In the genomic region with DNA sequence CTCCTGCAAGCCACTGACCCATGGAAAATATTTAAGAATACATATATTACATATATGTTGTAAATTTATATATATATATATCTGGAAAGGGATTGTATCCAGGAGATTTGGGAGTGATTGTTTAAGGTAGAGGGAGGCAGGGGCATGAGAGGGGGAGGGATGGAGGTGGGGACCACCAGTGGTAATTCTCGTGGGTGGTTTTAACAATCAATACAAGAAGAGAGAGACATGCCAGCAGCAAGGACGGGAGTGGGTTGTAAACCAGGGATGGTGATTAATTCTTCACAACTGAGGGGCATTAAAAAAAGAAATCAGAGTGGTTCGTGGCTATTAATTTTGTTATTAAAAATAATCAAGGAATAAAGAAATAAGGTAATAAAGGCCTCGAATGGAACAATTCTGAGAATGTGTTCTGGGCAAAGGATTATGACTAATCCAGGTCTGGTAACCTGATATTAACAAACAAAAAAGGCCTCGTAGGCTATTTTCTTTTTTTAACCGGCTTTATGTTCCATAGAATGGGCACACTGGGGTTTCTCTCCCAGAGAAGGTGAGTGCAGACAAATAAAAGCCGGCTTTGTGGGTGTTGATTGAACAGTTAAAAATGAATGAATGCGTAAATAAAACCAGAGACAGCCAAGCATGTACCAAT, we compare ENCODE assay signal across 24 cellular contexts. TPM values are rescaled to one million over a fixed set of nuclear protein-coding genes. Genes with fewer than 3 reads are reported as not detected.
"Had no signal": no experiment of that assay in that cellular context is flagged by ENCODE, and none has a peak within 500 bp of the region (broad histone marks: within the 10 kb centered on the region; RNA-seq: fewer than 3 reads in every experiment).

No MANE protein-coding gene starts in this region.

- H3K4me3 ChIP-seq: colonic mucosa, hepatocyte, lower lobe of right lung, ovary, psoas muscle, right lobe of liver, smooth muscle cell, thoracic aorta, upper lobe of left lung had no signal

- H3K27me3 ChIP-seq: colonic mucosa, ovary, right lobe of liver, upper lobe of left lung had no signal

- H3K27ac ChIP-seq: colonic mucosa, foreskin keratinocyte, hepatocyte, lower lobe of right lung, ovary, psoas muscle, right lobe of liver, thoracic aorta, upper lobe of left lung had no signal

- H3K9me3 ChIP-seq: colonic mucosa, lower lobe of right lung, ovary, psoas muscle, right lobe of liver, thoracic aorta, upper lobe of left lung had no signal

- H2AFZ ChIP-seq: hepatocyte had no signal

- DNase-seq: activated B cell treated with CpG ODN at 0.5 μM for 24 hours; activated CD4-positive, alpha-beta memory T cell treated with anti-CD3 and anti-CD28 coated beads for 36 hours; activated CD4-positive, alpha-beta T cell treated with anti-CD3 and anti-CD28 coated beads for 4 hours; activated naive CD8-positive, alpha-beta T cell treated with anti-CD3 and anti-CD28 coated beads for 36 hours; activated T-cell treated with anti-CD3 and anti-CD28 coated beads for 4 hours; amygdala; caudate nucleus; colonic mucosa; endodermal cell; foreskin keratinocyte; islet precursor cell; left colon; lower lobe of right lung; ovary; psoas muscle; right lobe of liver; stimulated activated CD4-positive, alpha-beta T cell treated with anti-CD3 and anti-CD28 coated beads, Interleukin-4, amount 100 ng/mL, for 24 hours; upper lobe of left lung had no signal

- H3K4me1 ChIP-seq: colonic mucosa, foreskin keratinocyte, lower lobe of right lung, psoas muscle, right lobe of liver, upper lobe of left lung had no signal

- H3K4me2 ChIP-seq: hepatocyte, smooth muscle cell had no signal

- ATAC-seq: foreskin keratinocyte; left colon; lower lobe of right lung; naive thymus-derived CD8-positive, alpha-beta T cell; psoas muscle; right lobe of liver had no signal

- H3K36me3 ChIP-seq: colonic mucosa, lower lobe of right lung, ovary, right lobe of liver, thoracic aorta, upper lobe of left lung had no signal

RNA-seq across cellular contexts. Expression of a gene that starts 8.3 kb away (rescaled TPM):
- total RNA-seq: activated B cell treated with CpG ODN at 0.5 μM for 24 hours; activated CD4-positive, alpha-beta memory T cell treated with anti-CD3 and anti-CD28 coated beads for 36 hours; activated naive CD8-positive, alpha-beta T cell treated with anti-CD3 and anti-CD28 coated beads for 36 hours; colonic mucosa; fibroblast of lung; foreskin keratinocyte; left colon; lower lobe of right lung; mesenteric fat pad; naive thymus-derived CD8-positive, alpha-beta T cell; psoas muscle; thoracic aorta; upper lobe of left lung had no signal
- polyA plus RNA-seq: fibroblast of lung; foreskin keratinocyte; naive thymus-derived CD8-positive, alpha-beta T cell had no signal
